In genomic region chr2:144325086-144325485, GRCh38 we compare ENCODE assay signal across 8 cellular contexts.
DNase-seq lines count a peak whose midpoint lies in the region; ATAC-seq and TF ChIP-seq lines count a peak whose summit lies in the region.

No MANE protein-coding gene starts in this region.

- H3K27ac ChIP-seq in ascending aorta: no peak overlapping the region

- peak overlapping the region; percentile 80 for H3K4me3 Mint-ChIP-seq in stimulated activated naive CD8-positive, alpha-beta T cell treated with anti-CD3 and anti-CD28 coated beads, Interleukin-15, Interleukin-2, amounts not matched to agents 100 ng/mL and 50 ng/mL, for 24 hours

- H3K27me3 Mint-ChIP-seq in stimulated activated naive CD8-positive, alpha-beta T cell treated with anti-CD3 and anti-CD28 coated beads, Interleukin-15, Interleukin-2, amounts not matched to agents 100 ng/mL and 50 ng/mL, for 24 hours: no peaks in the 10 kb centered on the region

- H3K4me3 ChIP-seq in ascending aorta: no peak overlapping the region

- no peaks in the 10 kb centered on the region for H3K9me3 ChIP-seq in ascending aorta

- peak overlapping the region; percentile 69 to 98 for H3K27ac Mint-ChIP-seq in activated naive CD4-positive, alpha-beta T cell treated with anti-CD3 and anti-CD28 coated beads, Interleukin-2, amount 50 U/mL, for 72 hours
- peak overlapping the region; percentile 100 for H3K27ac Mint-ChIP-seq in stimulated activated naive CD8-positive, alpha-beta T cell treated with anti-CD3 and anti-CD28 coated beads, Interleukin-15, Interleukin-2, amounts not matched to agents 100 ng/mL and 50 ng/mL, for 24 hours

- TF ChIP-seq CTCF in ascending aorta (IDR thresholded peaks at IDR 0.05): no peak

- H3K4me1 Mint-ChIP-seq in stimulated activated naive CD8-positive, alpha-beta T cell treated with anti-CD3 and anti-CD28 coated beads, Interleukin-15, Interleukin-2, amounts not matched to agents 100 ng/mL and 50 ng/mL, for 24 hours (ENCODE audit: low read depth): peaks cover 93% of the 10 kb centered on the region

- H3K4me1 ChIP-seq in ascending aorta: no peaks in the 10 kb centered on the region

- peaks cover 7 to 22% of the 10 kb centered on the region in 2 donors for H3K36me3 Mint-ChIP-seq in activated naive CD4-positive, alpha-beta T cell treated with anti-CD3 and anti-CD28 coated beads, Interleukin-2, amount 50 U/mL, for 72 hours
- peaks cover 42% of the 10 kb centered on the region for H3K36me3 Mint-ChIP-seq in stimulated activated naive CD8-positive, alpha-beta T cell treated with anti-CD3 and anti-CD28 coated beads, Interleukin-15, Interleukin-2, amounts not matched to agents 100 ng/mL and 50 ng/mL, for 24 hours (ENCODE audit: low read depth)

- ATAC-seq in left ventricle myocardium superior (peak; percentile 41), Right ventricle myocardium inferior (no peak), HG03280 (IDR thresholded peaks at IDR 0.05; ENCODE audit: unreplicated experiment) (peak; percentile 52)
- peak; percentile 89 to 91 for ATAC-seq in activated naive CD4-positive, alpha-beta T cell treated with anti-CD3 and anti-CD28 coated beads, Interleukin-2, amount 50 U/mL, for 72 hours

- no peaks in the 10 kb centered on the region for H3K9me3 Mint-ChIP-seq in activated naive CD4-positive, alpha-beta T cell treated with anti-CD3 and anti-CD28 coated beads, Interleukin-2, amount 50 U/mL, for 72 hours
- H3K9me3 Mint-ChIP-seq in stimulated activated naive CD8-positive, alpha-beta T cell treated with anti-CD3 and anti-CD28 coated beads, Interleukin-15, Interleukin-2, amounts not matched to agents 100 ng/mL and 50 ng/mL, for 24 hours: peaks cover 5% of the 10 kb centered on the region

- DNase-seq in left ventricle myocardium superior (no peak), Right ventricle myocardium inferior (ENCODE audit: missing footprints) (no peak), ascending aorta (ENCODE audit: low spot score in 2 of 2) (no peak), NCI-H1092 treated with DMSO at 0.1 percent for 48 hours (lab: John Stamatoyannopoulos, UW) (no peak)
- DNase-seq in activated naive CD4-positive, alpha-beta T cell treated with anti-CD3 and anti-CD28 coated beads, Interleukin-2, amount 50 U/mL, for 72 hours (ENCODE audit: low spot score in 2 of 2): peak; percentile 55 to 67
- DNase-seq in activated effector memory CD4-positive, alpha-beta T cell treated with Interleukin-2 at 50 U/mL for 16 hours: no peak

- intact Hi-C loops in left ventricle myocardium superior (cut with micrococcal nuclease): no loop called here
- intact Hi-C loops in Right ventricle myocardium inferior (cut with DNase I): no loop called here
- intact Hi-C loops in ascending aorta (cut with DNase I): no loop called here

- H3K27me3 ChIP-seq in ascending aorta: no peaks in the 10 kb centered on the region

- H3K36me3 ChIP-seq in ascending aorta: no peaks in the 10 kb centered on the region

Comparison
In these comparisons a context has a peak if more than half of its experiments do, and no peak if none do; other contexts are left out.
1. DNase-seq: peak in activated naive CD4-positive, alpha-beta T cell treated with anti-CD3 and anti-CD28 coated beads, Interleukin-2, amount 50 U/mL, for 72 hours (2 of 2); none in left ventricle myocardium superior (single experiment), Right ventricle myocardium inferior (single experiment), activated effector memory CD4-positive, alpha-beta T cell treated with Interleukin-2 at 50 U/mL for 16 hours (single experiment), ascending aorta (0 of 2) and NCI-H1092 treated with DMSO at 0.1 percent for 48 hours (single experiment).